In the genomic region with DNA sequence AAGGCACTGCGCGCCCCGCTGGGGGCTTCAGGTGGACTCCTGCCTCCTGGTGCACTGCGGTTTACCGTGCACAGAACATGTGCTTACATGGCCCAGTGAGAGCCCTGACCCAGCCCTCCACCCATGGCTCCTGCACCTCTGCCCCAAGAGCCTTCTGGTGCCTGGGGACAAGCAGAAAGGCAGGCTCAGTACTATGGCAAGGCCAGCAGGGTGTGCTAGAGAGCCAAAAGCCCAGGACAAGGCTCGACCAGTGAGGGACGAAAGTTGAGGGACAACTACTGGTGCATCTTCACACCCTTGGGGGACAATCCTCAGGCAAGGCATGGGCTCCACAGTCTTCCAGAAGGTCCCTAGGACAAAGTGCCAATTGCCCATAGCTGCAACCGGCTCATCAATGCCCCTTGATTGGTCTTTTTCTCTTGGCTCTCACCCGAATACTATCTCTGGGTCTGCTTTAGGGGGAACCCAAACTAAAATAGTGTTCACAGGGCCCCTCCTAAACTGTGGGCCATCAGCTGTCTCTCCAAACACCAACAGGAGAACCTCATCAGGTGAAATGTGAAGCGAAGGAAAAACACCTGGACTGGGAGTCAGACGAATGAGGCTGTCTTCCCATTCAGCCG, we compare ENCODE assay signal across 8 cellular contexts. TPM values are rescaled to one million over a fixed set of nuclear protein-coding genes. Genes with fewer than 3 reads are reported as not detected.
DNase-seq lines count a peak whose midpoint lies in the region; ATAC-seq and TF ChIP-seq lines count a peak whose summit lies in the region.

No MANE protein-coding gene starts in this region.

- H3K27me3 ChIP-seq in NT2/D1 (ENCODE audit: insufficient read depth, insufficient read length) (no peaks in the 10 kb centered on the region), stomach (no peaks in the 10 kb centered on the region)

- H3K9ac ChIP-seq in NT2/D1 (ENCODE audit: insufficient read length, low read depth) = no peak overlapping the region

- WGBS in stomach, 5 donors = 48 to 54% (median 50%) methylated on average over 12 of the region's 12 CpGs

- H3K36me3 ChIP-seq in NT2/D1 (ENCODE audit: insufficient read depth, insufficient read length, low read length) = peaks cover 21% of the 10 kb centered on the region
- no peaks in the 10 kb centered on the region for H3K36me3 ChIP-seq in stomach

- DNase-seq in NCI-H1417 (lab: John Stamatoyannopoulos, UW) (peak; percentile 10 to 54 (median 22)), NCI-H1417 treated with DMSO at 0.1 percent for 48 hours (lab: John Stamatoyannopoulos, UW) (no peak), NT2/D1 (ENCODE audit: low read depth, low spot score) (peak; percentile 51), activated T-cell treated with anti-CD3 and anti-CD28 coated beads for 1 hour (ENCODE audit: low read depth) (peak; percentile 50), natural killer cell (peak; percentile 46), stomach (peak; percentile 68)

- no peak overlapping the region for H3K4me3 ChIP-seq in NT2/D1 (ENCODE audit: insufficient read length, low read depth)
- H3K4me3 ChIP-seq in stomach = no peak overlapping the region

- TF ChIP-seq CTCF in natural killer cell (IDR thresholded peaks at IDR 0.05) = peak; percentile 71
- peak in 5 of 7 experiments; percentile 75 to 82 (median 78) for TF ChIP-seq CTCF in stomach (IDR thresholded peaks at IDR 0.05)

- H3K27ac ChIP-seq in stomach = no peak overlapping the region

- no peak for TF ChIP-seq POLR2A in stomach (IDR thresholded peaks at IDR 0.05)

- H3K9me3 ChIP-seq in NT2/D1 (ENCODE audit: insufficient read depth, low read length) (no peaks in the 10 kb centered on the region), stomach (no peaks in the 10 kb centered on the region)

- H3K4me1 Mint-ChIP-seq in natural killer cell = no peaks in the 10 kb centered on the region

- H3K27me3 Mint-ChIP-seq in natural killer cell (ENCODE audit: low read depth in 2 of 2) = peaks cover 0 to 2% of the 10 kb centered on the region in 2 donors

- no peak for TF ChIP-seq EP300 in stomach (IDR thresholded peaks at IDR 0.05)

- intact Hi-C loops in natural killer cell (cut with micrococcal nuclease) = no loop called here
- intact Hi-C loops in stomach (cut with DNase I; ENCODE audit: low total_unique reads) = no loop called here

- peaks cover 4% of the 10 kb centered on the region for H3K4me1 ChIP-seq in NT2/D1 (ENCODE audit: insufficient read depth, insufficient read length)
- H3K4me1 ChIP-seq in stomach = no peaks in the 10 kb centered on the region

- no peaks in the 10 kb centered on the region for H3K9me3 Mint-ChIP-seq in natural killer cell

- no peak overlapping the region for H3K4me3 Mint-ChIP-seq in natural killer cell

- peak; percentile 75 for ATAC-seq in HG03354 (IDR thresholded peaks at IDR 0.05; ENCODE audit: poor library complexity, severe bottlenecking, unreplicated experiment)
- peak; percentile 88 for ATAC-seq in esophagus mucosa
- ATAC-seq in natural killer cell = peak; percentile 69 to 89 (median 80)

- H3K27ac Mint-ChIP-seq in natural killer cell = no peak overlapping the region

- no peaks in the 10 kb centered on the region for H3K36me3 Mint-ChIP-seq in natural killer cell

RNA-seq across cellular contexts. Expression of a gene that starts 13.5 kb away (rescaled TPM):
- total RNA-seq in esophagus mucosa (not detected), natural killer cell (not detected), stomach (1,000 to 10,000 TPM in 2 of 5 donors, 100 to 1,000 TPM in 1, 10 to 100 TPM in 1, 1 to 10 TPM in 1; 5.9 to 5,713 (median 190) TPM)
- 1,000 to 10,000 TPM; 1,014 to 6,178 (median 3,688) TPM for polyA plus RNA-seq in stomach

RNA-seq across cellular contexts. Expression of a gene that starts 32.4 kb away (rescaled TPM):
- total RNA-seq in esophagus mucosa (not detected), natural killer cell (not detected), stomach (over 10,000 TPM in 2 of 5 donors, 1,000 to 10,000 TPM in 1, 100 to 1,000 TPM in 2; 386 to 107,207 (median 2,421) TPM)
- over 10,000 TPM; 17,534 to 25,788 (median 19,705) TPM for polyA plus RNA-seq in stomach

RNA-seq across cellular contexts. Expression of a gene that starts 40.6 kb away (rescaled TPM):
- 0.52 TPM for total RNA-seq in esophagus mucosa
- total RNA-seq in natural killer cell = under 1 TPM; 0.61 to 0.95 (median 0.82) TPM
- total RNA-seq in stomach = 1 to 10 TPM in 2 of 5 donors, under 1 TPM in 1, not detected in 2; 0.45 to 4.6 (median 1.6) TPM
- 1 to 10 TPM in 1 of 3 donors, under 1 TPM in 2; 0.76 to 1.2 (median 0.93) TPM for polyA plus RNA-seq in stomach

RNA-seq across cellular contexts. Expression of a gene that starts 51.2 kb away (rescaled TPM):
- total RNA-seq in esophagus mucosa = not detected
- total RNA-seq in natural killer cell = not detected
- total RNA-seq in stomach = over 10,000 TPM in 2 of 5 donors, 1,000 to 10,000 TPM in 1, 100 to 1,000 TPM in 2; 367 to 55,790 (median 1,114) TPM
- over 10,000 TPM; 23,067 to 73,485 (median 39,030) TPM for polyA plus RNA-seq in stomach

Comparison
In these comparisons a context has a peak if more than half of its experiments do, and no peak if none do; other contexts are left out.
1. RNA of a gene that starts 32.4 kb away (total RNA-seq): 386 to 107,207 TPM in stomach; not detected in esophagus mucosa (single experiment) and not detected in natural killer cell; every median in the first group is over 100 times any median in the second.
2. Peak in every context shown above with its lines, with median percentiles within 50 percentile points of each other: ATAC-seq.